ENCODE assay signal across 16 cellular contexts in genomic region chr4:150106886-150107285, GRCh38. TPM values are rescaled to one million over a fixed set of nuclear protein-coding genes. Genes with fewer than 3 reads are reported as not detected.
DNase-seq lines count a peak whose midpoint lies in the region; ATAC-seq and TF ChIP-seq lines count a peak whose summit lies in the region.
"Had no signal": no experiment of that assay in that cellular context is flagged by ENCODE, and none has a peak within 500 bp of the region (broad histone marks: within the 10 kb centered on the region; RNA-seq: fewer than 3 reads in every experiment).

No MANE protein-coding gene starts in this region.

- no peak overlapping the region for H3K4me3 ChIP-seq in AG10803 (ENCODE audit: low read length)
- H3K4me3 ChIP-seq: PC-9 had no signal

- no peak for ATAC-seq in GM21390 (IDR thresholded peaks at IDR 0.05; ENCODE audit: unreplicated experiment)
- ATAC-seq in HG03469 (IDR thresholded peaks at IDR 0.05; ENCODE audit: unreplicated experiment) = no peak

- H3K27ac Mint-ChIP-seq in brain (peak overlapping the region; percentile 22 to 87 (median 73)), nephron progenitor cell (peak overlapping the region; percentile 58)
- H3K27ac Mint-ChIP-seq: H9, IgD-negative memory B cell had no signal

- no peak for TF ChIP-seq POLR2A in erythroblast (IDR thresholded peaks at IDR 0.05; ENCODE audit: low read length)

- peaks cover 52% of the 10 kb centered on the region for H3K4me1 Mint-ChIP-seq in brain
- H3K4me1 Mint-ChIP-seq in nephron progenitor cell = peaks cover 9% of the 10 kb centered on the region
- H3K4me1 Mint-ChIP-seq: H9 had no signal

- no peaks in the 10 kb centered on the region for H3K27me3 Mint-ChIP-seq in brain
- peaks cover 4% of the 10 kb centered on the region for H3K27me3 Mint-ChIP-seq in nephron progenitor cell (ENCODE audit: low read depth, poor library complexity)
- H3K27me3 Mint-ChIP-seq: IgD-negative memory B cell had no signal

- H3K36me3 Mint-ChIP-seq in brain = peaks cover 83% of the 10 kb centered on the region
- H3K36me3 Mint-ChIP-seq in nephron progenitor cell (ENCODE audit: low read depth) = no peaks in the 10 kb centered on the region
- H3K36me3 Mint-ChIP-seq: IgD-negative memory B cell had no signal

- DNase-seq in AG10803 (ENCODE audit: low read depth) (peak; percentile 16), LHCN-M2 (ENCODE audit: low read depth) (peak; percentile 16), nephron progenitor cell (no peak), erythroblast (lab: John Stamatoyannopoulos, UW) (no peak)
- DNase-seq: COR-L47, H9, Kasumi-1, NCI-H1436, NCI-H2029 treated with DMSO at 0.1 percent for 48 hours, NCI-H510A treated with DMSO at 0.1 percent for 48 hours, PC-9 had no signal

- TF ChIP-seq CTCF in AG10803 (conservative IDR thresholded peaks at IDR 0.05; ENCODE audit: low read length) (no peak), brain (conservative IDR thresholded peaks at IDR 0.05) (no peak), nephron progenitor cell (IDR thresholded peaks at IDR 0.05) (no peak)

- H3K9me3 Mint-ChIP-seq in brain (peaks cover 6 to 24% (median 18%) of the 10 kb centered on the region in 5 experiments), nephron progenitor cell (peaks cover 4% of the 10 kb centered on the region)
- H3K9me3 Mint-ChIP-seq: H9 had no signal

- H3K4me3 Mint-ChIP-seq in brain (peak overlapping the region in 2 of 5 experiments; percentile 11 to 36), nephron progenitor cell (no peak overlapping the region)
- H3K4me3 Mint-ChIP-seq: H9, IgD-negative memory B cell had no signal

RNA-seq across cellular contexts. Expression of gene DCLK2, which starts 28.6 kb away (rescaled TPM):
- total RNA-seq in LHCN-M2 (2014; rRNA removed) = 2.8 and 2.9 TPM in 2 replicates
- polyA plus RNA-seq in LHCN-M2 (2012) = 12.3 TPM
- 37.4 TPM for polyA plus RNA-seq in brain (ENCODE audit: insufficient read depth, low read depth, low replicate concordance)
- total RNA-seq: HT-29 had no signal

Comparison
In these comparisons a context has a peak if more than half of its experiments do, and no peak if none do; other contexts are left out.
1. DNase-seq: peak in AG10803 (single experiment) and LHCN-M2 (single experiment); none in nephron progenitor cell (single experiment) and erythroblast (0 of 2).